8 cellular contexts compared by ENCODE assay signal in the genomic region with DNA sequence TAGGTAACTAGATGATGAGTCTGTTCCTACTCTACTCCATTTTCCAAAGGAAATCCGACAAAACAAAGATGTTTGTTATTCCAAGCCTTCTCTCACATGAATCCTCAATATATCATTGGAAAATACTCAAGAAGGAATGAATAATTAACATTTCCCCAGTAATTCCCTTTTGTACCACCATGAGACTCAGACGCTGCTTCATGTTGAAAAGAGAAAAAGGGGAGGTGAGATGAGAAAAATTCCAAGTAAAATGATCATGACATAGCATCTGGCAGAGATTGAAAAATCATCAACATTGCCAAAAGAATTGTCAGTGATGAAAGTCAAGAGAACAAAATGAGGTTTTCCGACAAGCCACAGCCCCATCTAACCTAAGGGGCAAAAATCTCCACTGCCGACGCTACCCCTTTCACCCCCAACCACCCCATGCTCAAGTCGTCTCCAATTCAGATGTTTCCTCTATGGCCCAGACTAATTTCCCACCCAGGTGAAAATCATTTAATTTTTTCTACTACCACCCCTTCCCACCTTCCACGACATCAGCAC.
DNase-seq lines count a peak whose midpoint lies in the region; ATAC-seq, FAIRE-seq and TF ChIP-seq lines count a peak whose summit lies in the region.

No MANE protein-coding gene starts in this region.

- H3K4me1 ChIP-seq in mucosa of rectum (ENCODE audit: control insufficient read depth in 2 of 2, insufficient read depth in 2 of 2, low read length in 2 of 2) = peaks cover 0 to 7% of the 10 kb centered on the region in 2 donors

- H3K9me3 ChIP-seq in mucosa of rectum (ENCODE audit: control insufficient read depth in 2 of 2, low read length in 2 of 2) = no peaks in the 10 kb centered on the region

- H3K27ac ChIP-seq in coronary artery (peak overlapping the region; percentile 94 to 98), mucosa of rectum (ENCODE audit: low read depth in 2 of 2, low read length in 2 of 2) (peak overlapping the region; percentile 94 to 95)

- FAIRE-seq in D721Med (lab: Jason Lieb, UNC) = no peak

- TF ChIP-seq CTCF in GM06990 (IDR thresholded peaks at IDR 0.05; ENCODE audit: insufficient read depth, low read length, poor library complexity, severe bottlenecking) = no peak
- TF ChIP-seq CTCF in coronary artery (IDR thresholded peaks at IDR 0.05) = no peak
- no peak for TF ChIP-seq CTCF in D721Med (IDR thresholded peaks at IDR 0.05; ENCODE audit: insufficient read depth, missing control alignments)

- no peaks in the 10 kb centered on the region for H3K36me3 ChIP-seq in GM06990 (ENCODE audit: control insufficient read depth, insufficient read depth, low read length)
- no peaks in the 10 kb centered on the region for H3K36me3 ChIP-seq in mucosa of rectum (ENCODE audit: control insufficient read depth in 2 of 2, insufficient read depth in 2 of 2, low read length in 2 of 2)

- H3K4me3 ChIP-seq in GM06990 (replicated peaks; ENCODE audit: low read depth, low read length) (peak overlapping the region; percentile 92), coronary artery (peak overlapping the region; percentile 88), mucosa of rectum (ENCODE audit: low read length in 2 of 2) (peak overlapping the region; percentile 85 to 87)

- ATAC-seq in GM21576 (IDR thresholded peaks at IDR 0.05; ENCODE audit: unreplicated experiment) = no peak

- H3K27me3 ChIP-seq in GM06990 (replicated peaks; ENCODE audit: control insufficient read depth, insufficient read depth, low read length) (no peaks in the 10 kb centered on the region), mucosa of rectum (ENCODE audit: control insufficient read depth in 2 of 2, insufficient read depth in 2 of 2, low read length in 2 of 2) (no peaks in the 10 kb centered on the region)

- intact Hi-C loops in posterior cingulate gyrus (cut with DNase I) = loop anchor here (5.0 kb wide), 2 partner anchors 118 to 173 kb away; a partner anchor contains a TSS

- peak overlapping the region; percentile 92 to 98 for H3K9ac ChIP-seq in mucosa of rectum (ENCODE audit: low read depth in 1 of 2, low read length in 2 of 2)

- DNase-seq in GM06990 (ENCODE audit: extremely low read depth, insufficient read length) = no peak
- DNase-seq in NCI-H69 (lab: John Stamatoyannopoulos, UW) = peak; percentile 46
- DNase-seq in coronary artery (ENCODE audit: low spot score) = no peak
- DNase-seq in posterior cingulate gyrus = no peak
- DNase-seq in D721Med (ENCODE audit: insufficient read length, low spot score) = no peak
- no peak for DNase-seq in NK-92 (lab: John Stamatoyannopoulos, UW; ENCODE audit: unreplicated experiment)
